ENCODE assay signal across 2 cellular contexts in genomic region chr5:178293400-178293799, GRCh38.
TF ChIP-seq lines count a peak whose summit lies in the region.

No MANE protein-coding gene starts in this region.

TF ChIP-seq in H1, 55 proteins besides CTCF, POLR2A, EP300 and RAD21:
- TF ChIP-seq JUND (IDR thresholded peaks at IDR 0.05; ENCODE audit: low read length) (no peak), RBBP5 (IDR thresholded peaks at IDR 0.05; ENCODE audit: borderline replicate concordance, low read depth, low read length) (no peak), CTBP2 (IDR thresholded peaks at IDR 0.05; ENCODE audit: borderline replicate concordance, insufficient read depth, insufficient read length, low read length) (no peak), BACH1 (IDR thresholded peaks at IDR 0.05; ENCODE audit: low read length) (no peak), EZH2 (IDR thresholded peaks at IDR 0.05; ENCODE audit: low read depth, low read length, severe bottlenecking) (no peak), CREB1 (IDR thresholded peaks at IDR 0.05) (no peak), SRF (IDR thresholded peaks at IDR 0.05; ENCODE audit: low read depth, low read length) (no peak)
- TF ChIP-seq, protein P1, sequence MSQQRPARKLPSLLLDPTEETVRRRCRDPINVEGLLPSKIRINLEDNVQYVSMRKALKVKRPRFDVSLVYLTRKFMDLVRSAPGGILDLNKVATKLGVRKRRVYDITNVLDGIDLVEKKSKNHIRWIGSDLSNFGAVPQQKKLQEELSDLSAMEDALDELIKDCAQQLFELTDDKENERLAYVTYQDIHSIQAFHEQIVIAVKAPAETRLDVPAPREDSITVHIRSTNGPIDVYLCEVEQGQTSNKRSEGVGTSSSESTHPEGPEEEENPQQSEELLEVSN (IDR thresholded peaks at IDR 0.05), result no peak

TF ChIP-seq in GM23338, 12 proteins besides CTCF, POLR2A, EP300 and RAD21:
- no peak for TF ChIP-seq REST (IDR thresholded peaks at IDR 0.05; ENCODE audit: unreplicated experiment)
- TF ChIP-seq, protein P2, sequence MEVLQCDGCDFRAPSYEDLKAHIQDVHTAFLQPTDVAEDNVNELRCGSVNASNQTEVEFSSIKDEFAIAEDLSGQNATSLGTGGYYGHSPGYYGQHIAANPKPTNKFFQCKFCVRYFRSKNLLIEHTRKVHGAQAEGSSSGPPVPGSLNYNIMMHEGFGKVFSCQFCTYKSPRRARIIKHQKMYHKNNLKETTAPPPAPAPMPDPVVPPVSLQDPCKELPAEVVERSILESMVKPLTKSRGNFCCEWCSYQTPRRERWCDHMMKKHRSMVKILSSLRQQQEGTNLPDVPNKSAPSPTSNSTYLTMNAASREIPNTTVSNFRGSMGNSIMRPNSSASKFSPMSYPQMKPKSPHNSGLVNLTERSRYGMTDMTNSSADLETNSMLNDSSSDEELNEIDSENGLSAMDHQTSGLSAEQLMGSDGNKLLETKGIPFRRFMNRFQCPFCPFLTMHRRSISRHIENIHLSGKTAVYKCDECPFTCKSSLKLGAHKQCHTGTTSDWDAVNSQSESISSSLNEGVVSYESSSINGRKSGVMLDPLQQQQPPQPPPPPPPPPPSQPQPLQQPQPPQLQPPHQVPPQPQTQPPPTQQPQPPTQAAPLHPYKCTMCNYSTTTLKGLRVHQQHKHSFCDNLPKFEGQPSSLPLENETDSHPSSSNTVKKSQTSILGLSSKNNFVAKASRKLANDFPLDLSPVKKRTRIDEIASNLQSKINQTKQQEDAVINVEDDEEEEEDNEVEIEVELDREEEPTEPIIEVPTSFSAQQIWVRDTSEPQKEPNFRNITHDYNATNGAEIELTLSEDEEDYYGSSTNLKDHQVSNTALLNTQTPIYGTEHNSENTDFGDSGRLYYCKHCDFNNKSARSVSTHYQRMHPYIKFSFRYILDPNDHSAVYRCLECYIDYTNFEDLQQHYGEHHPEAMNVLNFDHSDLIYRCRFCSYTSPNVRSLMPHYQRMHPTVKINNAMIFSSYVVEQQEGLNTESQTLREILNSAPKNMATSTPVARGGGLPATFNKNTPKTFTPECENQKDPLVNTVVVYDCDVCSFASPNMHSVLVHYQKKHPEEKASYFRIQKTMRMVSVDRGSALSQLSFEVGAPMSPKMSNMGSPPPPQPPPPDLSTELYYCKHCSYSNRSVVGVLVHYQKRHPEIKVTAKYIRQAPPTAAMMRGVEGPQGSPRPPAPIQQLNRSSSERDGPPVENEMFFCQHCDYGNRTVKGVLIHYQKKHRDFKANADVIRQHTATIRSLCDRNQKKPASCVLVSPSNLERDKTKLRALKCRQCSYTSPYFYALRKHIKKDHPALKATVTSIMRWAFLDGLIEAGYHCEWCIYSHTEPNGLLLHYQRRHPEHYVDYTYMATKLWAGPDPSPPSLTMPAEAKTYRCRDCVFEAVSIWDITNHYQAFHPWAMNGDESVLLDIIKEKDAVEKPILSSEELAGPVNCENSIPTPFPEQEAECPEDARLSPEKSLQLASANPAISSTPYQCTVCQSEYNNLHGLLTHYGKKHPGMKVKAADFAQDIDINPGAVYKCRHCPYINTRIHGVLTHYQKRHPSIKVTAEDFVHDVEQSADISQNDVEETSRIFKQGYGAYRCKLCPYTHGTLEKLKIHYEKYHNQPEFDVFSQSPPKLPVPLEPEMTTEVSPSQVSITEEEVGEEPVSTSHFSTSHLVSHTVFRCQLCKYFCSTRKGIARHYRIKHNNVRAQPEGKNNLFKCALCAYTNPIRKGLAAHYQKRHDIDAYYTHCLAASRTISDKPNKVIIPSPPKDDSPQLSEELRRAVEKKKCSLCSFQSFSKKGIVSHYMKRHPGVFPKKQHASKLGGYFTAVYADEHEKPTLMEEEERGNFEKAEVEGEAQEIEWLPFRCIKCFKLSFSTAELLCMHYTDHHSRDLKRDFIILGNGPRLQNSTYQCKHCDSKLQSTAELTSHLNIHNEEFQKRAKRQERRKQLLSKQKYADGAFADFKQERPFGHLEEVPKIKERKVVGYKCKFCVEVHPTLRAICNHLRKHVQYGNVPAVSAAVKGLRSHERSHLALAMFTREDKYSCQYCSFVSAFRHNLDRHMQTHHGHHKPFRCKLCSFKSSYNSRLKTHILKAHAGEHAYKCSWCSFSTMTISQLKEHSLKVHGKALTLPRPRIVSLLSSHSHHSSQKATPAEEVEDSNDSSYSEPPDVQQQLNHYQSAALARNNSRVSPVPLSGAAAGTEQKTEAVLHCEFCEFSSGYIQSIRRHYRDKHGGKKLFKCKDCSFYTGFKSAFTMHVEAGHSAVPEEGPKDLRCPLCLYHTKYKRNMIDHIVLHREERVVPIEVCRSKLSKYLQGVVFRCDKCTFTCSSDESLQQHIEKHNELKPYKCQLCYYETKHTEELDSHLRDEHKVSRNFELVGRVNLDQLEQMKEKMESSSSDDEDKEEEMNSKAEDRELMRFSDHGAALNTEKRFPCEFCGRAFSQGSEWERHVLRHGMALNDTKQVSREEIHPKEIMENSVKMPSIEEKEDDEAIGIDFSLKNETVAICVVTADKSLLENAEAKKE (CRISPR knock-in tag; IDR thresholded peaks at IDR 0.05), result no peak
- no peak for TF ChIP-seq EZH2phosphoT487 (IDR thresholded peaks at IDR 0.05; ENCODE audit: unreplicated experiment)
- TF ChIP-seq JUNB (IDR thresholded peaks at IDR 0.05; ENCODE audit: unreplicated experiment), result no peak
- TF ChIP-seq ZNF114 (CRISPR knock-in tag; IDR thresholded peaks at IDR 0.05), result no peak
- TF ChIP-seq ETS1 (IDR thresholded peaks at IDR 0.05), result no peak
- TF ChIP-seq ZNF331 (CRISPR knock-in tag; IDR thresholded peaks at IDR 0.05; ENCODE audit: low read depth), result no peak
- TF ChIP-seq NANOG (IDR thresholded peaks at IDR 0.05; ENCODE audit: borderline replicate concordance), result no peak
